Comparison of ENCODE assay signal across 9 cellular contexts in the genomic region with DNA sequence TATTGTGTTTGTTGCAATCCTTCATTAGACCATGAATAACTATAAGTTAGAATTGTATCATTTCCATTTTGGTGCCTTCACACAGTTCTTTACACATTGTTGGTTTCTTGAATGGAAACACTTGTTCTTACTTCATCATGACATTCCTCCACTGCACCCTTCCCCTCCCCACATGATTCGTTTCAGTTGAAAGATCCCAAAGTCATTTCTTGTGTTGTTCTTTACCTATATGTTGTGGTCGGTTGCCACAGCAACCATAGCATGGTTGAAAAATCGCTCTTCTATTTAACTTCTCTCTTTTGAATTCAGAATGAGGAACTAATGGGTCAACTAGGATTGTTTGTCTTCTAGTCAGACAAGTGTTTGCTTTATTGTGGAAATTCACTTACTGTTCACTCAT.
DNase-seq lines count a peak whose midpoint lies in the region; ATAC-seq and TF ChIP-seq lines count a peak whose summit lies in the region.
"Had no signal": no experiment of that assay in that cellular context is flagged by ENCODE, and none has a peak within 500 bp of the region (broad histone marks: within the 10 kb centered on the region; RNA-seq: fewer than 3 reads in every experiment).

No MANE protein-coding gene starts in this region.

- H3K9ac ChIP-seq in neural progenitor cell = no peak overlapping the region

- peak; percentile 80 for ATAC-seq in GM19395 (IDR thresholded peaks at IDR 0.05; ENCODE audit: unreplicated experiment)
- peak; percentile 85 for ATAC-seq in HG03469 (IDR thresholded peaks at IDR 0.05; ENCODE audit: unreplicated experiment)
- ATAC-seq: left colon had no signal

- no peaks in the 10 kb centered on the region for H4K20me1 ChIP-seq in neural progenitor cell (ENCODE audit: low read depth)

- no peaks in the 10 kb centered on the region for H3K27me3 Mint-ChIP-seq in activated T-helper 1 cell treated with anti-CD3 and anti-CD28 coated beads, Interleukin-12 subunit alpha, Interleukin-12 subunit beta, Interleukin-2, Interleukin-4 antibody, amounts not matched to agents 30 ng/mL and 10 ng/mL and 1 ng/mL, durations not matched to agents 14 hours and 24 hours and 36 hours (ENCODE audit: insufficient read depth)
- no peaks in the 10 kb centered on the region for H3K27me3 Mint-ChIP-seq in neural progenitor cell (ENCODE audit: insufficient read depth, low read depth)

- no peaks in the 10 kb centered on the region for H3K36me3 ChIP-seq in neural progenitor cell

- H3K4me1 ChIP-seq in neural progenitor cell = no peaks in the 10 kb centered on the region

- H3K79me2 ChIP-seq in neural progenitor cell (ENCODE audit: low read depth) = no peaks in the 10 kb centered on the region

- H3K4me2 ChIP-seq in neural progenitor cell = no peak overlapping the region

- no peak overlapping the region for H3K27ac ChIP-seq in neural progenitor cell

- no peaks in the 10 kb centered on the region for H3K27me3 ChIP-seq in neural progenitor cell

- H3F3A ChIP-seq in neural progenitor cell (ENCODE audit: low read depth) = no peaks in the 10 kb centered on the region

- peaks cover 45% of the 10 kb centered on the region for H3K36me3 Mint-ChIP-seq in activated T-helper 1 cell treated with anti-CD3 and anti-CD28 coated beads, Interleukin-12 subunit alpha, Interleukin-12 subunit beta, Interleukin-2, Interleukin-4 antibody, amounts not matched to agents 30 ng/mL and 10 ng/mL and 1 ng/mL, durations not matched to agents 14 hours and 24 hours and 36 hours (ENCODE audit: low read depth)
- no peaks in the 10 kb centered on the region for H3K36me3 Mint-ChIP-seq in neural progenitor cell

- intact Hi-C loops in activated T-helper 1 cell treated with anti-CD3 and anti-CD28 coated beads, Interleukin-12 subunit alpha, Interleukin-12 subunit beta, Interleukin-2, Interleukin-4 antibody, amounts not matched to agents 30 ng/mL and 10 ng/mL and 1 ng/mL, durations not matched to agents 14 hours and 24 hours and 36 hours (cut with micrococcal nuclease) = loop anchor here (2.0 to 5.0 kb wide), 5 partner anchors 80 to 1865 kb away; no protein-coding TSS in a partner anchor

- H2AFZ ChIP-seq in neural progenitor cell (replicated peaks) = no peak overlapping the region

- H3K4me3 ChIP-seq in neural progenitor cell = no peak overlapping the region

- H3K9me3 ChIP-seq in neural progenitor cell (ENCODE audit: low read depth) = no peaks in the 10 kb centered on the region

- DNase-seq in CD1c-positive myeloid dendritic cell (ENCODE audit: extremely low spot score) = peak; percentile 96
- peak; percentile 58 for DNase-seq in activated T-helper 1 cell treated with anti-CD3 and anti-CD28 coated beads, Interleukin-12 subunit alpha, Interleukin-12 subunit beta, Interleukin-2, Interleukin-4 antibody, amounts not matched to agents 30 ng/mL and 10 ng/mL and 1 ng/mL, durations not matched to agents 14 hours and 24 hours and 36 hours (ENCODE audit: low spot score)
- DNase-seq in neural progenitor cell (ENCODE audit: low spot score) = peak; percentile 6
- no peak for DNase-seq in GM03348 (ENCODE audit: low spot score)
- no peak for DNase-seq in activated CD8-positive, alpha-beta memory T cell treated with anti-CD3 and anti-CD28 coated beads, Interleukin-2, amount 50 U/mL, for 4 hours
- no peak for DNase-seq in Ammon's horn (ENCODE audit: low spot score)

- H3K9me3 Mint-ChIP-seq in activated T-helper 1 cell treated with anti-CD3 and anti-CD28 coated beads, Interleukin-12 subunit alpha, Interleukin-12 subunit beta, Interleukin-2, Interleukin-4 antibody, amounts not matched to agents 30 ng/mL and 10 ng/mL and 1 ng/mL, durations not matched to agents 14 hours and 24 hours and 36 hours = peaks cover 17% of the 10 kb centered on the region
- no peaks in the 10 kb centered on the region for H3K9me3 Mint-ChIP-seq in neural progenitor cell

- peaks cover 91% of the 10 kb centered on the region for H3K4me1 Mint-ChIP-seq in activated T-helper 1 cell treated with anti-CD3 and anti-CD28 coated beads, Interleukin-12 subunit alpha, Interleukin-12 subunit beta, Interleukin-2, Interleukin-4 antibody, amounts not matched to agents 30 ng/mL and 10 ng/mL and 1 ng/mL, durations not matched to agents 14 hours and 24 hours and 36 hours (ENCODE audit: low read depth)
- peaks cover 19% of the 10 kb centered on the region for H3K4me1 Mint-ChIP-seq in neural progenitor cell

- TF ChIP-seq CTCF in neural progenitor cell (IDR thresholded peaks at IDR 0.05) = no peak

- peak overlapping the region; percentile 61 for H3K4me3 Mint-ChIP-seq in activated T-helper 1 cell treated with anti-CD3 and anti-CD28 coated beads, Interleukin-12 subunit alpha, Interleukin-12 subunit beta, Interleukin-2, Interleukin-4 antibody, amounts not matched to agents 30 ng/mL and 10 ng/mL and 1 ng/mL, durations not matched to agents 14 hours and 24 hours and 36 hours
- H3K4me3 Mint-ChIP-seq in neural progenitor cell = no peak overlapping the region

- peak overlapping the region; percentile 97 for H3K27ac Mint-ChIP-seq in activated T-helper 1 cell treated with anti-CD3 and anti-CD28 coated beads, Interleukin-12 subunit alpha, Interleukin-12 subunit beta, Interleukin-2, Interleukin-4 antibody, amounts not matched to agents 30 ng/mL and 10 ng/mL and 1 ng/mL, durations not matched to agents 14 hours and 24 hours and 36 hours
- H3K27ac Mint-ChIP-seq in neural progenitor cell = peak overlapping the region; percentile 89

Comparison
In these comparisons a context has a peak if more than half of its experiments do, and no peak if none do; other contexts are left out.
1. DNase-seq: peak in CD1c-positive myeloid dendritic cell (single experiment), activated T-helper 1 cell treated with anti-CD3 and anti-CD28 coated beads, Interleukin-12 subunit alpha, Interleukin-12 subunit beta, Interleukin-2, Interleukin-4 antibody, amounts not matched to agents 30 ng/mL and 10 ng/mL and 1 ng/mL, durations not matched to agents 14 hours and 24 hours and 36 hours (single experiment) and neural progenitor cell (single experiment); none in GM03348 (single experiment), activated CD8-positive, alpha-beta memory T cell treated with anti-CD3 and anti-CD28 coated beads, Interleukin-2, amount 50 U/mL, for 4 hours (single experiment) and Ammon's horn (single experiment).